In the genomic region with DNA sequence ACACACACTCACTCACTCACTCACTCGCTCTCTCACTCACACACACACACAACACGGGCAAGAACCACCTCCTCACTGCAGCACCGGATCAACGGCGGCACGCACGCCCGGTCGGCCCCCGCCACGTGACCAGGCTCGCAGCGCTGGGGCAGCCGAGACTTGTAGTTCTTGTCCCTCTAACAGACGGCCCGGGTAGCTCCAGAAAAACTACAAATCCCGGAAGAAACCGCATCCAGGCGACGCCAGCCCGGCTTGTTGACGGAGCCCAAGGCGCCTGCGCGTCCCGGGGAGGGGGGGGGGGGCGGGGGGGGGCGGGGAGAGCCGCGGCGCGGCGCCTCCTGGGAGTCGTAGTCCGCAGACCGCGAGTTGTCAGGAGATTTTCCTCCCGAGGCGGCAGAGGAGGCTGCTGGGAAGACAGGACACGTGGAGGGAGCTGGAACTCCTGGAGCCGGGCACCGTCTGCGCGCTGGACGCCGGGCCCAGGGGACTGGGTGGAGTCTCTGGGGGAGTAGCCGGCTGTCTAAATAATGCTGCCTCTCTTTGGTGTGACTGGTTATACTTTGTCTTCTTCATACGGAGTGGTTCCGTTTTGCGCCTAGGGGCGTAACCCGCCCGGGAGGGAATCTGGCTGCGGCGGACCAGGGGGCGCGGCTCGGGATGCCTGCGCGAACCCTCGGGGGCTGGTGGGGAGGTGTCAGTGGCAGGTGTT, we compare ENCODE assay signal across 1 cellular context.
TF ChIP-seq lines count a peak whose summit lies in the region.

A gene with protein sequence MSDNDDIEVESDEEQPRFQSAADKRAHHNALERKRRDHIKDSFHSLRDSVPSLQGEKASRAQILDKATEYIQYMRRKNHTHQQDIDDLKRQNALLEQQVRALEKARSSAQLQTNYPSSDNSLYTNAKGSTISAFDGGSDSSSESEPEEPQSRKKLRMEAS (minus strand): TSS at position 77 of the 709 bp plus-strand sequence. CDS start 178 bp downstream, outside the sequence.

TF ChIP-seq in K562, 482 proteins besides CTCF, POLR2A, EP300 and RAD21 (continued from another document and continues in another):
- TF ChIP-seq RNF219 (CRISPR knock-in tag; IDR thresholded peaks at IDR 0.05) (no peak), ATF2 (CRISPR knock-in tag; IDR thresholded peaks at IDR 0.05) (no peak), SUPT5H (IDR thresholded peaks at IDR 0.05) (peak; percentile 75), ZNF75A (CRISPR knock-in tag; IDR thresholded peaks at IDR 0.05) (no peak), ZNF316 (IDR thresholded peaks at IDR 0.05) (no peak), HNRNPH1 (optimal IDR thresholded peaks at IDR 0.05; ENCODE audit: low read depth, low read length) (no peak), SRSF1 (IDR thresholded peaks at IDR 0.05; ENCODE audit: low read depth, low read length) (no peak), POU5F1 (IDR thresholded peaks at IDR 0.05; ENCODE audit: borderline replicate concordance, low read depth, low read length, partially characterized antibody) (no peak), POLR3A (IDR thresholded peaks at IDR 0.05; ENCODE audit: borderline replicate concordance, extremely low read depth, insufficient read depth, insufficient read length) (no peak), RBBP5 (IDR thresholded peaks at IDR 0.05; ENCODE audit: borderline replicate concordance, insufficient read depth, low read length, poor library complexity, severe bottlenecking) (peak; percentile 21), GTF3C2 (IDR thresholded peaks at IDR 0.05; ENCODE audit: borderline replicate concordance, extremely low read depth, insufficient read length) (no peak), POLR2G (IDR thresholded peaks at IDR 0.05; ENCODE audit: low read depth, low read length) (peak; percentile 75), TRIM24 (IDR thresholded peaks at IDR 0.05) (no peak), ZNF24 (IDR thresholded peaks at IDR 0.05) (no peak), CREM (IDR thresholded peaks at IDR 0.05; ENCODE audit: low read depth) (peak; percentile 81), CEBPZ (IDR thresholded peaks at IDR 0.05; ENCODE audit: borderline replicate concordance, low read depth, low read length) (no peak), BCOR (IDR thresholded peaks at IDR 0.05) (0 out of 2 replicates have a peak, but pooled peaks have one; percentile 24), ZBTB7A (IDR thresholded peaks at IDR 0.05; ENCODE audit: borderline replicate concordance, control insufficient read depth, low read depth, low read length) (peak; percentile 58; the same call in 1 of the 2 replicates), USF2 (CRISPR knock-in tag; IDR thresholded peaks at IDR 0.05) (peak; percentile 96), ZNF511 (CRISPR knock-in tag; IDR thresholded peaks at IDR 0.05) (0 out of 2 replicates have a peak, but pooled peaks have one; percentile 5), TGIF2 (CRISPR knock-in tag; IDR thresholded peaks at IDR 0.05) (no peak)
- TF ChIP-seq, protein P1, sequence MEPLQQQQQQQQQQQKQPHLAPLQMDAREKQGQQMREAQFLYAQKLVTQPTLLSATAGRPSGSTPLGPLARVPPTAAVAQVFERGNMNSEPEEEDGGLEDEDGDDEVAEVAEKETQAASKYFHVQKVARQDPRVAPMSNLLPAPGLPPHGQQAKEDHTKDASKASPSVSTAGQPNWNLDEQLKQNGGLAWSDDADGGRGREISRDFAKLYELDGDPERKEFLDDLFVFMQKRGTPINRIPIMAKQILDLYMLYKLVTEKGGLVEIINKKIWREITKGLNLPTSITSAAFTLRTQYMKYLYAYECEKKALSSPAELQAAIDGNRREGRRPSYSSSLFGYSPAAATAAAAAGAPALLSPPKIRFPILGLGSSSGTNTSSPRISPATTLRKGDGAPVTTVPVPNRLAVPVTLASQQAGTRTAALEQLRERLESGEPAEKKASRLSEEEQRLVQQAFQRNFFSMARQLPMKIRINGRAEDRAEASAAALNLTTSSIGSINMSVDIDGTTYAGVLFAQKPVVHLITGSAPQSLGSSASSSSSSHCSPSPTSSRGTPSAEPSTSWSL (CRISPR knock-in tag; IDR thresholded peaks at IDR 0.05; ENCODE audit: borderline replicate concordance), result no peak
- TF ChIP-seq, protein P2, sequence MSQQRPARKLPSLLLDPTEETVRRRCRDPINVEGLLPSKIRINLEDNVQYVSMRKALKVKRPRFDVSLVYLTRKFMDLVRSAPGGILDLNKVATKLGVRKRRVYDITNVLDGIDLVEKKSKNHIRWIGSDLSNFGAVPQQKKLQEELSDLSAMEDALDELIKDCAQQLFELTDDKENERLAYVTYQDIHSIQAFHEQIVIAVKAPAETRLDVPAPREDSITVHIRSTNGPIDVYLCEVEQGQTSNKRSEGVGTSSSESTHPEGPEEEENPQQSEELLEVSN (IDR thresholded peaks at IDR 0.05; ENCODE audit: borderline replicate concordance in 1 of 2, extremely low read depth in 1 of 2, insufficient read depth in 1 of 2, insufficient read length in 1 of 2, low read depth in 1 of 2, low read length in 1 of 2, poor library complexity in 1 of 2, severe bottlenecking in 1 of 2), result peak; percentile 67 to 78
- TF ChIP-seq, protein P3, sequence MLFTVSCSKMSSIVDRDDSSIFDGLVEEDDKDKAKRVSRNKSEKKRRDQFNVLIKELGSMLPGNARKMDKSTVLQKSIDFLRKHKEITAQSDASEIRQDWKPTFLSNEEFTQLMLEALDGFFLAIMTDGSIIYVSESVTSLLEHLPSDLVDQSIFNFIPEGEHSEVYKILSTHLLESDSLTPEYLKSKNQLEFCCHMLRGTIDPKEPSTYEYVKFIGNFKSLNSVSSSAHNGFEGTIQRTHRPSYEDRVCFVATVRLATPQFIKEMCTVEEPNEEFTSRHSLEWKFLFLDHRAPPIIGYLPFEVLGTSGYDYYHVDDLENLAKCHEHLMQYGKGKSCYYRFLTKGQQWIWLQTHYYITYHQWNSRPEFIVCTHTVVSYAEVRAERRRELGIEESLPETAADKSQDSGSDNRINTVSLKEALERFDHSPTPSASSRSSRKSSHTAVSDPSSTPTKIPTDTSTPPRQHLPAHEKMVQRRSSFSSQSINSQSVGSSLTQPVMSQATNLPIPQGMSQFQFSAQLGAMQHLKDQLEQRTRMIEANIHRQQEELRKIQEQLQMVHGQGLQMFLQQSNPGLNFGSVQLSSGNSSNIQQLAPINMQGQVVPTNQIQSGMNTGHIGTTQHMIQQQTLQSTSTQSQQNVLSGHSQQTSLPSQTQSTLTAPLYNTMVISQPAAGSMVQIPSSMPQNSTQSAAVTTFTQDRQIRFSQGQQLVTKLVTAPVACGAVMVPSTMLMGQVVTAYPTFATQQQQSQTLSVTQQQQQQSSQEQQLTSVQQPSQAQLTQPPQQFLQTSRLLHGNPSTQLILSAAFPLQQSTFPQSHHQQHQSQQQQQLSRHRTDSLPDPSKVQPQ (CRISPR knock-in tag; IDR thresholded peaks at IDR 0.05; ENCODE audit: borderline replicate concordance), result no peak
- TF ChIP-seq, protein P4, sequence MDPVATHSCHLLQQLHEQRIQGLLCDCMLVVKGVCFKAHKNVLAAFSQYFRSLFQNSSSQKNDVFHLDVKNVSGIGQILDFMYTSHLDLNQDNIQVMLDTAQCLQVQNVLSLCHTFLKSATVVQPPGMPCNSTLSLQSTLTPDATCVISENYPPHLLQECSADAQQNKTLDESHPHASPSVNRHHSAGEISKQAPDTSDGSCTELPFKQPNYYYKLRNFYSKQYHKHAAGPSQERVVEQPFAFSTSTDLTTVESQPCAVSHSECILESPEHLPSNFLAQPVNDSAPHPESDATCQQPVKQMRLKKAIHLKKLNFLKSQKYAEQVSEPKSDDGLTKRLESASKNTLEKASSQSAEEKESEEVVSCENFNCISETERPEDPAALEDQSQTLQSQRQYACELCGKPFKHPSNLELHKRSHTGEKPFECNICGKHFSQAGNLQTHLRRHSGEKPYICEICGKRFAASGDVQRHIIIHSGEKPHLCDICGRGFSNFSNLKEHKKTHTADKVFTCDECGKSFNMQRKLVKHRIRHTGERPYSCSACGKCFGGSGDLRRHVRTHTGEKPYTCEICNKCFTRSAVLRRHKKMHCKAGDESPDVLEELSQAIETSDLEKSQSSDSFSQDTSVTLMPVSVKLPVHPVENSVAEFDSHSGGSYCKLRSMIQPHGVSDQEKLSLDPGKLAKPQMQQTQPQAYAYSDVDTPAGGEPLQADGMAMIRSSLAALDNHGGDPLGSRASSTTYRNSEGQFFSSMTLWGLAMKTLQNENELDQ (CRISPR knock-in tag; IDR thresholded peaks at IDR 0.05; ENCODE audit: borderline replicate concordance), result no peak
- TF ChIP-seq, protein P5, sequence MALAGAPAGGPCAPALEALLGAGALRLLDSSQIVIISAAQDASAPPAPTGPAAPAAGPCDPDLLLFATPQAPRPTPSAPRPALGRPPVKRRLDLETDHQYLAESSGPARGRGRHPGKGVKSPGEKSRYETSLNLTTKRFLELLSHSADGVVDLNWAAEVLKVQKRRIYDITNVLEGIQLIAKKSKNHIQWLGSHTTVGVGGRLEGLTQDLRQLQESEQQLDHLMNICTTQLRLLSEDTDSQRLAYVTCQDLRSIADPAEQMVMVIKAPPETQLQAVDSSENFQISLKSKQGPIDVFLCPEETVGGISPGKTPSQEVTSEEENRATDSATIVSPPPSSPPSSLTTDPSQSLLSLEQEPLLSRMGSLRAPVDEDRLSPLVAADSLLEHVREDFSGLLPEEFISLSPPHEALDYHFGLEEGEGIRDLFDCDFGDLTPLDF (CRISPR knock-in tag; IDR thresholded peaks at IDR 0.05), result no peak
